Comparison of ENCODE assay signal across 1 cellular context in genomic region chr12:71492604-71493003, GRCh38.
A peak's percentile ranks its signal among the peaks of the same experiment; 100 is the strongest.
TF ChIP-seq lines count a peak whose summit lies in the region.

No MANE protein-coding gene starts in this region.

TF ChIP-seq in HepG2, 621 proteins besides CTCF, POLR2A, EP300 and RAD21 (continued from another document and continues in another):
- TF ChIP-seq MYPOP (CRISPR knock-in tag; IDR thresholded peaks at IDR 0.05) (no peak), ZNF282 (IDR thresholded peaks at IDR 0.05; ENCODE audit: partially characterized antibody) (no peak), CBX5 (CRISPR knock-in tag; IDR thresholded peaks at IDR 0.05; ENCODE audit: borderline replicate concordance) (no peak), ZNF225 (CRISPR knock-in tag; IDR thresholded peaks at IDR 0.05) (no peak), ZSCAN31 (CRISPR knock-in tag; IDR thresholded peaks at IDR 0.05; ENCODE audit: low read depth) (no peak), IKZF4 (CRISPR knock-in tag; IDR thresholded peaks at IDR 0.05; ENCODE audit: borderline replicate concordance, low read depth, not compliant biosample characterization) (no peak), ARID3A (IDR thresholded peaks at IDR 0.05; ENCODE audit: low read depth, low read length) (no peak), ZIK1 (CRISPR knock-in tag; IDR thresholded peaks at IDR 0.05; ENCODE audit: borderline replicate concordance, low read depth) (no peak), NKX3-1 (CRISPR knock-in tag; IDR thresholded peaks at IDR 0.05) (no peak), RCOR2 (CRISPR knock-in tag; IDR thresholded peaks at IDR 0.05) (no peak), PHF5A (CRISPR knock-in tag; IDR thresholded peaks at IDR 0.05; ENCODE audit: low read depth, unreplicated experiment) (no peak), HNRNPH1 (optimal IDR thresholded peaks at IDR 0.05; ENCODE audit: low read depth, low read length) (no peak), GZF1 (CRISPR knock-in tag; IDR thresholded peaks at IDR 0.05) (no peak), PAXIP1 (CRISPR knock-in tag; conservative IDR thresholded peaks at IDR 0.05) (peak; percentile 54; the same call in 1 of the 2 replicates), ZNF777 (CRISPR knock-in tag; IDR thresholded peaks at IDR 0.05) (no peak), ZNF24 (IDR thresholded peaks at IDR 0.05) (no peak), ZNF354B (CRISPR knock-in tag; IDR thresholded peaks at IDR 0.05) (no peak), ZNF740 (CRISPR knock-in tag; IDR thresholded peaks at IDR 0.05) (no peak), MXD1 (CRISPR knock-in tag; IDR thresholded peaks at IDR 0.05) (no peak), ZNF383 (CRISPR knock-in tag; IDR thresholded peaks at IDR 0.05; ENCODE audit: borderline replicate concordance) (no peak), ZNF558 (CRISPR knock-in tag; IDR thresholded peaks at IDR 0.05; ENCODE audit: borderline replicate concordance) (no peak), KLF13 (CRISPR knock-in tag; IDR thresholded peaks at IDR 0.05) (no peak), HOXA3 (CRISPR knock-in tag; IDR thresholded peaks at IDR 0.05) (no peak), THAP11 (CRISPR knock-in tag; IDR thresholded peaks at IDR 0.05) (peak; percentile 24; the same call in 1 of the 2 replicates), CREM (IDR thresholded peaks at IDR 0.05) (peak; percentile 25; the same call in 1 of the 2 replicates), CREM (CRISPR knock-in tag; IDR thresholded peaks at IDR 0.05) (no peak), ZNF138 (CRISPR knock-in tag; IDR thresholded peaks at IDR 0.05; ENCODE audit: low read depth) (no peak), ZGPAT (CRISPR knock-in tag; IDR thresholded peaks at IDR 0.05) (0 out of 2 replicates have a peak, but pooled peaks have one; percentile 28), NCOR1 (IDR thresholded peaks at IDR 0.05; ENCODE audit: borderline replicate concordance, low read length) (no peak), BCL3 (CRISPR knock-in tag; IDR thresholded peaks at IDR 0.05) (no peak), KAT7 (CRISPR knock-in tag; IDR thresholded peaks at IDR 0.05; ENCODE audit: borderline replicate concordance) (no peak), ZNF549 (CRISPR knock-in tag; IDR thresholded peaks at IDR 0.05) (no peak), HNF4G (IDR thresholded peaks at IDR 0.05; ENCODE audit: borderline replicate concordance, low read depth, low read length) (peak; percentile 57; the same call in 1 of the 2 replicates), HNF4G (CRISPR knock-in tag; IDR thresholded peaks at IDR 0.05; ENCODE audit: borderline replicate concordance, low read depth) (no peak), GFI1 (CRISPR knock-in tag; IDR thresholded peaks at IDR 0.05; ENCODE audit: borderline replicate concordance) (no peak), ZNF841 (CRISPR knock-in tag; IDR thresholded peaks at IDR 0.05; ENCODE audit: borderline replicate concordance) (no peak), ZBTB2 (CRISPR knock-in tag; IDR thresholded peaks at IDR 0.05; ENCODE audit: low read depth) (no peak), ZHX1 (CRISPR knock-in tag; IDR thresholded peaks at IDR 0.05; ENCODE audit: low read depth) (no peak), ZNF224 (CRISPR knock-in tag; IDR thresholded peaks at IDR 0.05) (no peak), CBX2 (IDR thresholded peaks at IDR 0.05; ENCODE audit: low read depth, low read length) (no peak), CBX2 (CRISPR knock-in tag; IDR thresholded peaks at IDR 0.05; ENCODE audit: low read depth) (no peak), U2AF2 (IDR thresholded peaks at IDR 0.05; ENCODE audit: low read depth, low read length) (no peak), ZNF263 (CRISPR knock-in tag; IDR thresholded peaks at IDR 0.05) (no peak), TCF12 (IDR thresholded peaks at IDR 0.05) (no peak), TCF12 (CRISPR knock-in tag; IDR thresholded peaks at IDR 0.05) (no peak), ZSCAN9 (CRISPR knock-in tag; IDR thresholded peaks at IDR 0.05; ENCODE audit: borderline replicate concordance) (0 out of 2 replicates have a peak, but pooled peaks have one; percentile 11), ZNF44 (CRISPR knock-in tag; IDR thresholded peaks at IDR 0.05) (no peak), NFKBIZ (CRISPR knock-in tag; IDR thresholded peaks at IDR 0.05) (no peak), HCFC1 (IDR thresholded peaks at IDR 0.05; ENCODE audit: low read depth, low read length) (no peak), CCAR2 (optimal IDR thresholded peaks at IDR 0.05; ENCODE audit: low read depth, low read length) (no peak), SOX5 (CRISPR knock-in tag; IDR thresholded peaks at IDR 0.05; ENCODE audit: borderline replicate concordance) (no peak; the same call in 1 of the 2 replicates), ZNF274 (CRISPR knock-in tag; IDR thresholded peaks at IDR 0.05) (no peak), CHD4 (IDR thresholded peaks at IDR 0.05; ENCODE audit: borderline replicate concordance, low read length) (no peak; the same call in 1 of the 2 replicates), ATM (IDR thresholded peaks at IDR 0.05; ENCODE audit: borderline replicate concordance) (no peak)
